ENCODE assay signal across 9 cellular contexts in genomic region chr16:18996536-18996935, GRCh38. TPM values are rescaled to one million over a fixed set of nuclear protein-coding genes. Genes with fewer than 3 reads are reported as not detected.
DNase-seq lines count a peak whose midpoint lies in the region; ATAC-seq, FAIRE-seq and TF ChIP-seq lines count a peak whose summit lies in the region.
"Not testable (repeated sequence)": the region's sequence is repeated elsewhere in the genome, so short reads cannot be mapped to it uniquely, and the experiment has no call there.
"Had no signal": no experiment of that assay in that cellular context is flagged by ENCODE, and none has a peak within 500 bp of the region (broad histone marks: within the 10 kb centered on the region; RNA-seq: fewer than 3 reads in every experiment).

No MANE protein-coding gene starts in this region.

- H3K4me3 ChIP-seq in Caco-2 (ENCODE audit: low read depth, low read length); astrocyte (ENCODE audit: insufficient read depth, low read depth, low read length); dorsolateral prefrontal cortex; lung; upper lobe of right lung: not testable (repeated sequence)
- peak overlapping the region in 1 of 2 experiments; percentile 47; a peak in 2 of 4 replicates for H3K4me3 ChIP-seq in Panc1 (ENCODE audit: low read depth in 2 of 2, low read length in 2 of 2)

- not testable (repeated sequence) for H3K9ac ChIP-seq in astrocyte (ENCODE audit: low read length)

- not testable (repeated sequence) for ATAC-seq in Panc1; lung (ENCODE audit: insufficient read depth, low FRiP score); upper lobe of right lung

- not testable (repeated sequence) for FAIRE-seq in astrocyte (lab: Jason Lieb, UNC)

- H3K36me3 ChIP-seq in Caco-2 (ENCODE audit: control insufficient read depth, insufficient read depth, low read length); Panc1 (ENCODE audit: control insufficient read depth, insufficient read depth, low read length); astrocyte (ENCODE audit: insufficient read depth, low read length); lung (ENCODE audit: control insufficient read depth in 2 of 2, insufficient read depth in 2 of 2, low read length in 2 of 2); upper lobe of right lung: not testable (repeated sequence)

- H4K20me1 ChIP-seq in astrocyte (ENCODE audit: insufficient read depth, low read length), result not testable (repeated sequence)

- H2AFZ ChIP-seq in astrocyte (ENCODE audit: low read depth, low read length), result not testable (repeated sequence)

- not testable (repeated sequence) for H3K4me3 Mint-ChIP-seq in Caco-2 (ENCODE audit: unreplicated experiment); astrocyte (ENCODE audit: unreplicated experiment)

- not testable (repeated sequence) for DNase-seq in Caco-2; Panc1 (ENCODE audit: low read depth, low spot score); astrocyte (ENCODE audit: low read depth); substantia nigra (lab: John Stamatoyannopoulos, UW)
- DNase-seq in dorsolateral prefrontal cortex (peak in 2 of 10 donors; percentile 11 to 21), cardiac septum (ENCODE audit: low spot score) (peak; percentile 14), lung (ENCODE audit: low spot score) (peak; percentile 71), upper lobe of right lung (peak; percentile 68)

- not testable (repeated sequence) for H3K4me1 Mint-ChIP-seq in Caco-2 (ENCODE audit: low read depth, unreplicated experiment); astrocyte (ENCODE audit: low read depth, unreplicated experiment)

- H3K27ac Mint-ChIP-seq in Caco-2 (ENCODE audit: unreplicated experiment) (peak overlapping the region; percentile 1), astrocyte (ENCODE audit: unreplicated experiment) (peak overlapping the region; percentile 28)

- in situ Hi-C loops in Panc1 (cut with HindIII; ENCODE audit: low pct_unique_long_range_greater_than_20kb, low sequenced_read_pairs), result not testable (repeated sequence)

- not testable (repeated sequence) for BruUV-seq in Caco-2 (replicated peaks; lab: Mats Ljungman, UMichigan); Panc1 (replicated peaks; lab: Mats Ljungman, UMichigan)

- H3K9me3 ChIP-seq in Caco-2, result 0 out of 2 replicates have a peak, but pooled peaks cover 11% of the 10 kb centered on the region
- not testable (repeated sequence) for H3K9me3 ChIP-seq in Panc1 (ENCODE audit: control insufficient read depth, insufficient read depth, low read depth, low read length); astrocyte (ENCODE audit: insufficient read depth, low read depth, low read length); lung (ENCODE audit: control insufficient read depth in 2 of 2, insufficient read depth in 1 of 2, low read length in 1 of 2); upper lobe of right lung

- TF ChIP-seq CTCF in Caco-2 (IDR thresholded peaks at IDR 0.05; ENCODE audit: insufficient read depth in 1 of 2, low read depth in 1 of 2, low read length in 1 of 2, severe bottlenecking in 1 of 2, unreplicated experiment in 1 of 2); Panc1 (IDR thresholded peaks at IDR 0.05); astrocyte (IDR thresholded peaks at IDR 0.05; ENCODE audit: insufficient read depth, low read depth, low read length); dorsolateral prefrontal cortex (IDR thresholded peaks at IDR 0.05 in 54 of 56, conservative IDR thresholded peaks at IDR 0.05 in 2 of 56; ENCODE audit: low read depth in 1 of 56, partially characterized antibody in 56 of 56); lung (IDR thresholded peaks at IDR 0.05; ENCODE audit: control extremely low read depth, extremely low read depth); upper lobe of right lung (IDR thresholded peaks at IDR 0.05): not testable (repeated sequence)

- H3K79me2 ChIP-seq in astrocyte (ENCODE audit: insufficient read depth, low read length), result not testable (repeated sequence)

- POLR2A ChIA-PET in Caco-2 (lab: Charles Lee), result not testable (repeated sequence)
- POLR2A ChIA-PET in Panc1 (lab: Charles Lee), result interaction anchor here (0.9 kb wide), 1 partner anchor 71 kb away, joined by 3 read pairs; the partner anchor contains the start of gene COQ7

- not testable (repeated sequence) for H3K4me2 ChIP-seq in astrocyte (ENCODE audit: low read length)

- H3K4me1 ChIP-seq in Caco-2 (peaks cover 13% of the 10 kb centered on the region), Panc1 (ENCODE audit: control insufficient read depth, insufficient read depth, low read length) (peaks cover 29% of the 10 kb centered on the region), astrocyte (ENCODE audit: insufficient read depth, low read length) (peaks cover 10% of the 10 kb centered on the region)
- not testable (repeated sequence) for H3K4me1 ChIP-seq in lung (ENCODE audit: control insufficient read depth in 2 of 2, insufficient read depth in 2 of 2, low read length in 2 of 2); upper lobe of right lung

- H3K27ac ChIP-seq in Panc1 (ENCODE audit: low read length) (peak overlapping the region; percentile 83), dorsolateral prefrontal cortex (peak overlapping the region in 41 of 59 donors; percentile 2 to 92 (median 65)), lung (ENCODE audit: low read depth in 1 of 2, low read length in 1 of 2) (peak overlapping the region in 1 of 2 donors; percentile 82), substantia nigra (ENCODE audit: low read depth, low read length, poor library complexity, severe bottlenecking) (peak overlapping the region; percentile 64), upper lobe of right lung (peak overlapping the region; percentile 48)
- not testable (repeated sequence) for H3K27ac ChIP-seq in astrocyte (ENCODE audit: low read depth, low read length)

- H3K9me3 Mint-ChIP-seq in Caco-2 (ENCODE audit: unreplicated experiment); astrocyte (ENCODE audit: unreplicated experiment): not testable (repeated sequence)

- CTCF ChIA-PET in Caco-2 (lab: Charles Lee); Panc1 (lab: Charles Lee): not testable (repeated sequence)

- intact Hi-C loops in Caco-2 (cut with micrococcal nuclease; ENCODE audit: unreplicated experiment), result loop anchor here (5.0 kb wide), 1 partner anchor 71 kb away; the partner anchor contains the start of gene COQ7
- intact Hi-C loops in Panc1 (cut with micrococcal nuclease; ENCODE audit: unreplicated experiment); dorsolateral prefrontal cortex (cut with DNase I); cardiac septum (cut with DNase I); upper lobe of right lung (cut with DNase I): not testable (repeated sequence)

- peaks cover 14% of the 10 kb centered on the region for H3K36me3 Mint-ChIP-seq in Caco-2 (ENCODE audit: insufficient read depth, unreplicated experiment)
- not testable (repeated sequence) for H3K36me3 Mint-ChIP-seq in astrocyte (ENCODE audit: low read depth, unreplicated experiment)

- H3K27me3 ChIP-seq in Caco-2 (replicated peaks; ENCODE audit: control insufficient read depth, insufficient read depth, low read length); Panc1 (ENCODE audit: control insufficient read depth, insufficient read depth, low read length); astrocyte (ENCODE audit: insufficient read depth, low read length); dorsolateral prefrontal cortex; lung (ENCODE audit: control insufficient read depth, insufficient read depth); upper lobe of right lung: not testable (repeated sequence)

- not testable (repeated sequence) for H3K27me3 Mint-ChIP-seq in Caco-2 (ENCODE audit: insufficient read depth, unreplicated experiment); astrocyte (ENCODE audit: low read depth, unreplicated experiment)

- 67 to 81% methylated on average over 9 of the region's 9 CpGs for WGBS in lung, 2 donors

RNA-seq across cellular contexts. Expression of gene TMC7, which starts 12.8 kb away (rescaled TPM):
- 4.0 and 4.5 TPM in 2 replicates for total RNA-seq in Caco-2 (2022)
- total RNA-seq in Panc1 (2021; ENCODE audit: unreplicated experiment), result 5.1 TPM
- polyA plus RNA-seq in Panc1 (2012; ENCODE audit: insufficient read length), result 2.8 TPM
- 4.7 and 6.7 TPM in 2 replicates for total RNA-seq in astrocyte
- total RNA-seq in dorsolateral prefrontal cortex, result 10 to 100 TPM in 88 of 120 experiments, 1 to 10 TPM in 32; 4.6 to 56.9 (median 13.3) TPM
- 1.9 TPM for total RNA-seq in cardiac septum
- total RNA-seq in lung, result 1 to 10 TPM; 3.3 to 7.0 TPM
- 1 to 10 TPM; 1.5 to 2.7 TPM for polyA plus RNA-seq in lung
- 5.0 TPM for total RNA-seq in upper lobe of right lung
- total RNA-seq: CD4-positive, alpha-beta T cell had no signal
